ENCODE assay signal across 7 cellular contexts in the genomic region with DNA sequence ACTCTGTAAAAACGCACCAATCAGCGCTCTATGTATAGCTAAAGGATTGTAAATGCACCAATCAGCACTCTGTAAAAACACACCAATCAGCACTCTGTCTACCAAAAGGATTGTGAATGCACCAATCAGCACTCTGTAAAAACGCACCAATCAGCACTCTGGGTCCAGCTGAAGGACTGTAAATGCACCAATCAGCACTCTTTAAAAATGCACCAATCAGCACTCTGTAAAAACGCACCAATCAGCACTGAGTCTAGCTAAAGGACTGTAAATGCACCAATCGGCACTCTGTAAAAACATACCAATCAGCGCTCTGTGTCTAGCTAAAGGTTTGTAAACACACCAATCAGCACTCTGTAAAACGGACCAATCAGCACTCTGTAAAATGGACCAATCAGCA. TPM values are rescaled to one million over a fixed set of nuclear protein-coding genes. Genes with fewer than 3 reads are reported as not detected.
DNase-seq lines count a peak whose midpoint lies in the region; ATAC-seq, FAIRE-seq and TF ChIP-seq lines count a peak whose summit lies in the region.
"Not testable (repeated sequence)": the region's sequence is repeated elsewhere in the genome, so short reads cannot be mapped to it uniquely, and the experiment has no call there.

No MANE protein-coding gene starts in this region.

- not testable (repeated sequence) for H3K14ac ChIP-seq in IMR-90 (replicated peaks; ENCODE audit: low read depth, low read length)

- H2AK5ac ChIP-seq in IMR-90 (ENCODE audit: low read depth, low read length) = not testable (repeated sequence)

- not testable (repeated sequence) for H3K4me3 ChIP-seq in A549; IMR-90 (ENCODE audit: insufficient read depth, low read depth, low read length); K562; HepG2 (replicated peaks in 1 of 3; ENCODE audit: insufficient read depth in 1 of 3, low read depth in 2 of 3, low read length in 3 of 3)
- peak overlapping the region; percentile 70 for H3K4me3 ChIP-seq in endodermal cell (ENCODE audit: low read length)

- dilution Hi-C loops in IMR-90 (cut with HindIII; ENCODE audit: low sequenced_read_pairs, unreplicated experiment) = not testable (repeated sequence)

- not testable (repeated sequence) for BruUV-seq in IMR-90 (replicated peaks; lab: Mats Ljungman, UMichigan); K562 (replicated peaks; lab: Mats Ljungman, UMichigan); HepG2 (replicated peaks; lab: Mats Ljungman, UMichigan)

- H4K8ac ChIP-seq in IMR-90 (ENCODE audit: low read depth in 2 of 2, low read length in 2 of 2) = not testable (repeated sequence)

- not testable (repeated sequence) for ATAC-seq in A549; IMR-90 (ENCODE audit: low read depth); K562; HepG2

- in situ Hi-C loops in IMR-90 (cut with MboI; ENCODE audit: low sequenced_read_pairs); K562 (cut with MboI); HepG2 (cut with HindIII; ENCODE audit: extremely low pct_ligation_motif_present, low pct_unique_long_range_greater_than_20kb): not testable (repeated sequence)

- H3K9me3 Mint-ChIP-seq in endodermal cell = peaks cover 49% of the 10 kb centered on the region
- not testable (repeated sequence) for H3K9me3 Mint-ChIP-seq in endothelial cell (ENCODE audit: unreplicated experiment)

- DNase-seq in A549 (ENCODE audit: low read depth in 1 of 2, low spot score in 1 of 2); IMR-90; K562 (ENCODE audit: extremely low read depth in 1 of 4, low spot score in 3 of 4); endodermal cell; endothelial cell (ENCODE audit: low spot score); HepG2 (ENCODE audit: low spot score): not testable (repeated sequence)
- peak; percentile 12 for DNase-seq in NAMALWA (ENCODE audit: low spot score)

- peaks cover 71% of the 10 kb centered on the region for H3K36me3 Mint-ChIP-seq in endodermal cell (ENCODE audit: low read depth)
- H3K36me3 Mint-ChIP-seq in endothelial cell (ENCODE audit: low read depth, unreplicated experiment) = peaks cover 17% of the 10 kb centered on the region

- intact Hi-C loops in IMR-90 (cut with micrococcal nuclease); K562 (cut with micrococcal nuclease); HepG2 (cut with micrococcal nuclease; ENCODE audit: unreplicated experiment): not testable (repeated sequence)

- H3K4me1 Mint-ChIP-seq in endodermal cell (peaks cover 25% of the 10 kb centered on the region), endothelial cell (ENCODE audit: unreplicated experiment) (peaks cover 14% of the 10 kb centered on the region)

- not testable (repeated sequence) for TF ChIP-seq CTCF in A549 (IDR thresholded peaks at IDR 0.05); IMR-90 (conservative IDR thresholded peaks at IDR 0.05; ENCODE audit: low read depth, low read length); K562 (IDR thresholded peaks at IDR 0.05 in 2 of 3, conservative IDR thresholded peaks at IDR 0.05 in 1 of 3; ENCODE audit: insufficient read depth in 2 of 3, low read depth in 1 of 3, low read length in 3 of 3); endodermal cell (conservative IDR thresholded peaks at IDR 0.05); endothelial cell (IDR thresholded peaks at IDR 0.05; ENCODE audit: unreplicated experiment); HepG2 (CRISPR knock-in tag; IDR thresholded peaks at IDR 0.05)

- not testable (repeated sequence) for H3K27me3 ChIP-seq in IMR-90 (ENCODE audit: control insufficient read depth, insufficient read depth, low read length); K562 (ENCODE audit: control insufficient read depth in 2 of 2, insufficient read depth in 2 of 2, low read length in 2 of 2); endodermal cell (ENCODE audit: control insufficient read depth, insufficient read depth, low read length, poor library complexity, severe bottlenecking); HepG2 (ENCODE audit: control insufficient read depth in 1 of 2, insufficient read depth in 2 of 2, low read length in 2 of 2)

- H3K9me1 ChIP-seq in IMR-90 (ENCODE audit: insufficient read depth, low read length); K562 (ENCODE audit: control insufficient read depth, insufficient read depth, low read length): not testable (repeated sequence)

- not testable (repeated sequence) for H3K23ac ChIP-seq in IMR-90 (ENCODE audit: low read depth, low read length)

- not testable (repeated sequence) for H3K56ac ChIP-seq in IMR-90 (ENCODE audit: extremely low read depth, insufficient read depth, low read length)

- not testable (repeated sequence) for H4K5ac ChIP-seq in IMR-90 (ENCODE audit: low read depth, low read length)

- FAIRE-seq in A549 (lab: Jason Lieb, UNC); K562 (lab: Jason Lieb, UNC); HepG2 (lab: Jason Lieb, UNC): not testable (repeated sequence)

- not testable (repeated sequence) for H4K91ac ChIP-seq in IMR-90 (ENCODE audit: insufficient read depth, low read depth, low read length)

- H3K27ac ChIP-seq in A549; IMR-90 (ENCODE audit: insufficient read depth, low read length); K562 (ENCODE audit: extremely low read depth, low read depth, low read length); endodermal cell (ENCODE audit: low read depth, low read length); HepG2 (ENCODE audit: extremely low read length, insufficient read depth, low read length): not testable (repeated sequence)

- H2AK9ac ChIP-seq in IMR-90 (replicated peaks; ENCODE audit: low read depth, low read length, poor library complexity) = not testable (repeated sequence)

- not testable (repeated sequence) for H3K79me1 ChIP-seq in IMR-90 (ENCODE audit: low read depth in 1 of 2, low read length in 2 of 2)

- 67% methylated on average over 7 of the region's 7 CpGs for WGBS in A549 (ENCODE audit: missing lambda C conversion rate)
- 78% methylated on average over 3 of the region's 7 CpGs; no CpG with 5 or more reads in 1 of the 2 experiments for WGBS in IMR-90 (ENCODE audit: extremely low coverage in 2 of 2, insufficient read length in 1 of 2), 2 experiments
- 2% methylated on average over 7 of the region's 7 CpGs for WGBS in K562 (ENCODE audit: insufficient coverage, low coverage, missing lambda C conversion rate)
- 89 to 94% methylated on average over 6 to 7 of the region's 7 CpGs for whole genome bisulfite sequencing in endodermal cell (ENCODE audit: insufficient coverage in 1 of 2, insufficient read length in 1 of 2), 2 experiments
- WGBS in HepG2 (ENCODE audit: low lambda C conversion rate) = 71% methylated on average over 7 of the region's 7 CpGs

- H3K9me3 ChIP-seq in A549; IMR-90 (ENCODE audit: control insufficient read depth, insufficient read depth, low read length); K562 (replicated peaks; ENCODE audit: control insufficient read depth, insufficient read depth, low read depth, low read length): not testable (repeated sequence)
- peaks cover 46% of the 10 kb centered on the region for H3K9me3 ChIP-seq in endodermal cell (ENCODE audit: control insufficient read depth, low read length)
- peaks cover 11% of the 10 kb centered on the region for H3K9me3 ChIP-seq in HepG2 (ENCODE audit: low read length)

- H3K9ac ChIP-seq in IMR-90 (ENCODE audit: low read depth, low read length); K562 (ENCODE audit: insufficient read depth in 1 of 2, low read depth in 2 of 2, low read length in 2 of 2); endodermal cell (ENCODE audit: extremely low read depth, low read length, poor library complexity, severe bottlenecking); HepG2 (ENCODE audit: insufficient read depth, low read depth, low read length): not testable (repeated sequence)

- POLR2A ChIA-PET in A549 (lab: Yijun Ruan, JAX); IMR-90 (lab: Charles Lee; ENCODE audit: unreplicated experiment); K562 (lab: Yijun Ruan, JAX); HepG2 (lab: Yijun Ruan, JAX): not testable (repeated sequence)

- not testable (repeated sequence) for H2BK20ac ChIP-seq in IMR-90 (ENCODE audit: low read depth, low read length)

- not testable (repeated sequence) for TF ChIP-seq POLR2A in A549 (IDR thresholded peaks at IDR 0.05; ENCODE audit: low read length); IMR-90 (IDR thresholded peaks at IDR 0.05; ENCODE audit: low read depth, low read length); K562 (conservative IDR thresholded peaks at IDR 0.05); HepG2 (IDR thresholded peaks at IDR 0.05; ENCODE audit: insufficient read depth in 1 of 2, low read depth in 2 of 2, low read length in 2 of 2)

- not testable (repeated sequence) for H3K27ac Mint-ChIP-seq in endodermal cell; endothelial cell (ENCODE audit: unreplicated experiment)

- TF ChIP-seq EP300 in A549 (IDR thresholded peaks at IDR 0.05); K562 (IDR thresholded peaks at IDR 0.05; ENCODE audit: low read length); HepG2 (IDR thresholded peaks at IDR 0.05; ENCODE audit: low read depth in 2 of 2, low read length in 2 of 2); HepG2 (CRISPR knock-in tag; IDR thresholded peaks at IDR 0.05; ENCODE audit: borderline replicate concordance): not testable (repeated sequence)

- H2BK15ac ChIP-seq in IMR-90 (ENCODE audit: low read depth, low read length) = not testable (repeated sequence)

- H3K79me2 ChIP-seq in K562 (ENCODE audit: control insufficient read depth, insufficient read depth, low read length); HepG2 (ENCODE audit: insufficient read depth, low read length): not testable (repeated sequence)

- H3K36me3 ChIP-seq in IMR-90 (ENCODE audit: control insufficient read depth, insufficient read depth, low read length); K562 (ENCODE audit: control insufficient read depth, insufficient read depth, low read length); HepG2 (replicated peaks in 1 of 2; ENCODE audit: control insufficient read depth in 1 of 2, insufficient read depth in 2 of 2, low read length in 2 of 2): not testable (repeated sequence)
- peaks cover 29% of the 10 kb centered on the region for H3K36me3 ChIP-seq in endodermal cell (ENCODE audit: control insufficient read depth, insufficient read depth, low read length)

- not testable (repeated sequence) for H2BK120ac ChIP-seq in IMR-90 (ENCODE audit: low read depth, low read length)

- not testable (repeated sequence) for H3K18ac ChIP-seq in IMR-90 (ENCODE audit: low read depth, low read length)

- not testable (repeated sequence) for H4K20me1 ChIP-seq in IMR-90 (ENCODE audit: insufficient read depth, low read length); K562 (replicated peaks; ENCODE audit: control insufficient read depth, insufficient read depth, low read length); HepG2 (ENCODE audit: insufficient read depth, low read length)

- H2BK5ac ChIP-seq in IMR-90 (ENCODE audit: low read depth, low read length, poor library complexity, severe bottlenecking) = not testable (repeated sequence)

- not testable (repeated sequence) for H2AFZ ChIP-seq in IMR-90 (replicated peaks; ENCODE audit: low read length, poor library complexity); K562 (ENCODE audit: low read depth, low read length); HepG2 (ENCODE audit: low read length)

- not testable (repeated sequence) for H3K4me1 ChIP-seq in A549; IMR-90 (ENCODE audit: control insufficient read depth, insufficient read depth, low read length); K562 (replicated peaks in 1 of 2; ENCODE audit: control insufficient read depth in 2 of 2, insufficient read depth in 2 of 2, low read length in 2 of 2); endodermal cell (ENCODE audit: control insufficient read depth, insufficient read depth, low read length)
- peaks cover 19% of the 10 kb centered on the region for H3K4me1 ChIP-seq in HepG2 (ENCODE audit: insufficient read depth, low read length)

- H3K4me3 Mint-ChIP-seq in endodermal cell = not testable (repeated sequence)
- H3K4me3 Mint-ChIP-seq in endothelial cell (ENCODE audit: unreplicated experiment) = peak overlapping the region; percentile 65

- H3K4ac ChIP-seq in IMR-90 (ENCODE audit: low read depth, low read length) = not testable (repeated sequence)

- not testable (repeated sequence) for H3K27me3 Mint-ChIP-seq in endodermal cell (ENCODE audit: insufficient read depth); endothelial cell (ENCODE audit: unreplicated experiment)

- not testable (repeated sequence) for H3K4me2 ChIP-seq in A549; IMR-90 (ENCODE audit: low read depth, low read length); K562 (ENCODE audit: insufficient read depth, low read length); HepG2 (ENCODE audit: low read depth, low read length)

- TF ChIP-seq RAD21 in A549 (conservative IDR thresholded peaks at IDR 0.05 in 1 of 2, IDR thresholded peaks at IDR 0.05 in 1 of 2); IMR-90 (IDR thresholded peaks at IDR 0.05; ENCODE audit: low read length); K562 (CRISPR knock-in tag; conservative IDR thresholded peaks at IDR 0.05 in 1 of 2, IDR thresholded peaks at IDR 0.05 in 1 of 2); HepG2 (CRISPR knock-in tag; IDR thresholded peaks at IDR 0.05): not testable (repeated sequence)

- CTCF ChIA-PET in A549 (lab: Yijun Ruan, JAX); IMR-90 (lab: Yijun Ruan, JAX); K562 (lab: Yijun Ruan, JAX; ENCODE audit: low intra/inter-chr PET ratio); HepG2 (lab: Yijun Ruan, JAX; ENCODE audit: low intra/inter-chr PET ratio, low total read pairs): not testable (repeated sequence)

RNA-seq across cellular contexts. Expression of a gene that starts 27.8 kb away (rescaled TPM):
- polyA plus RNA-seq in A549 (2011; rRNA removed) = 2.8 and 3.5 TPM in 2 replicates
- 0.67 and 1.4 TPM in 2 replicates for polyA plus RNA-seq in A549 (2012; cell fraction: cytosol; rRNA removed)
- 0.75 and 1.1 TPM in 2 replicates for polyA plus RNA-seq in A549 (2012; cell fraction: nucleus; rRNA removed)
- polyA plus RNA-seq in A549 (2017; fragmentation: RNase III; extraction: RNeasy Plus Mini Kit Qiagen cat#74134 plus additional on column Dnase treatment) = 2.1 to 2.6 TPM (median 2.3 TPM) in 3 replicates
- polyA minus RNA-seq in A549 (2011; rRNA and poly(A)+ RNA removed) = 3.4 and 5.0 TPM in 2 replicates
- total RNA-seq in IMR-90 (2012; rRNA removed) = 2.0 and 2.2 TPM in 2 replicates
- 0.67 and 1.1 TPM in 2 replicates for polyA plus RNA-seq in IMR-90 (2012; rRNA removed)
- 0.24 and 0.55 TPM in 2 replicates for polyA plus RNA-seq in IMR-90 (2012; cell fraction: cytosol; rRNA removed)
- 1.1 and 2.6 TPM in 2 replicates for polyA plus RNA-seq in IMR-90 (2012; cell fraction: nucleus; rRNA removed; ENCODE audit: low replicate concordance)
- 0.56 and 1.0 TPM in 2 replicates for total RNA-seq in K562 (2011; cell fraction: chromatin; rRNA removed; ENCODE audit: low replicate concordance)
- total RNA-seq in K562 (2011; cell fraction: nucleolus; rRNA removed) = 0.26 TPM in 1 of 2 replicates, not detected in the other
- 0.46 TPM in 1 of 2 replicates, not detected in the other for total RNA-seq in K562 (2011; cell fraction: nucleoplasm; rRNA removed)
- total RNA-seq in K562 (2014; rRNA removed) = 0.09 TPM in 1 of 2 replicates, not detected in the other
- total RNA-seq in K562 (2014; rRNA removed; fragmentation: Illumina TruSeq; extraction: Trizol) = 0.03 and 0.18 TPM in 2 replicates
- total RNA-seq in K562 (2015; rRNA removed; fragmentation: Illumina TruSeq; extraction: Trizol) = 0.34 and 0.43 TPM in 2 replicates
- 0.38 and 0.91 TPM in 2 replicates for total RNA-seq in K562 (2021)
- polyA plus RNA-seq in K562 (2011; rRNA removed) = 0.05 and 0.22 TPM in 2 replicates
- 0.12 TPM in 1 of 2 replicates, not detected in the other for polyA plus RNA-seq in K562 (2011; cell fraction: cytosol; rRNA removed)
- polyA plus RNA-seq in K562 (2011; cell fraction: nucleus; rRNA removed) = 0.15 and 0.46 TPM in 2 replicates
- 0.47 and 0.97 TPM in 2 replicates for polyA plus RNA-seq in K562 (2012)
- 0.21 and 0.39 TPM in 2 replicates for polyA plus RNA-seq in K562 (2014; fragmentation: Illumina TruSeq; extraction: Trizol)
- under 1 TPM; 0.01 to 0.07 TPM for polyA plus RNA-seq in K562 (2014; fragmentation: Nextera tagmentation; extraction: Ambion mirVana)
- 0.12 TPM in 1 of 2 replicates, not detected in the other for polyA plus RNA-seq in K562 (2014; rRNA removed)
- 0.21 and 0.98 TPM in 2 replicates for polyA minus RNA-seq in K562 (2011; rRNA and poly(A)+ RNA removed)
- polyA minus RNA-seq in K562 (2011; cell fraction: cytosol; rRNA and poly(A)+ RNA removed) = not detected in 2 replicates
- polyA minus RNA-seq in K562 (2011; cell fraction: nucleus; rRNA and poly(A)+ RNA removed) = 1.1 TPM in 1 of 2 replicates, not detected in the other
- total RNA-seq in endodermal cell = 10 to 100 TPM; 42.8 to 51.5 TPM
- polyA plus RNA-seq in endodermal cell (2013, experiment 1 of 2) = 17.3 TPM
- 19.0 TPM for polyA plus RNA-seq in endodermal cell (2013, experiment 2 of 2)
- 26.0 TPM for total RNA-seq in endothelial cell (ENCODE audit: unreplicated experiment)
- total RNA-seq in HepG2 (2016; rRNA removed; fragmentation: Illumina TruSeq; extraction: Trizol) = 1.8 and 3.3 TPM in 2 replicates
- 9.1 and 15.2 TPM in 2 replicates for total RNA-seq in HepG2 (2016; cell fraction: cytosol; rRNA removed; fragmentation: Illumina TruSeq; extraction: Trizol; ENCODE audit: low read depth)
- total RNA-seq in HepG2 (2016; cell fraction: insoluble cytoplasmic fraction; rRNA removed; fragmentation: Illumina TruSeq; extraction: Trizol) = 2.6 TPM in 2 replicates
- 4.8 and 5.7 TPM in 2 replicates for total RNA-seq in HepG2 (2016; cell fraction: membrane; rRNA removed; fragmentation: Illumina TruSeq; extraction: Trizol)
- total RNA-seq in HepG2 (2016; cell fraction: nucleus; rRNA removed; fragmentation: Illumina TruSeq; extraction: Trizol) = 4.5 and 7.0 TPM in 2 replicates
- polyA plus RNA-seq in HepG2 (2011; rRNA removed) = 0.55 and 0.81 TPM in 2 replicates
- 0.75 and 0.76 TPM in 2 replicates for polyA plus RNA-seq in HepG2 (2011; cell fraction: cytosol; rRNA removed)
- polyA plus RNA-seq in HepG2 (2011; cell fraction: nucleus; rRNA removed) = 1.4 and 2.2 TPM in 2 replicates
- 1.3 and 1.6 TPM in 2 replicates for polyA plus RNA-seq in HepG2 (2012)
- 2.6 and 3.4 TPM in 2 replicates for polyA plus RNA-seq in HepG2 (2016; cell fraction: cytosol; fragmentation: Illumina TruSeq; extraction: Trizol; ENCODE audit: low read depth)
- 2.1 and 4.0 TPM in 2 replicates for polyA plus RNA-seq in HepG2 (2016; cell fraction: insoluble cytoplasmic fraction; fragmentation: Illumina TruSeq; extraction: Trizol; ENCODE audit: low read depth)
- 2.9 and 3.6 TPM in 2 replicates for polyA plus RNA-seq in HepG2 (2016; cell fraction: membrane; fragmentation: Illumina TruSeq; extraction: Trizol; ENCODE audit: low read depth)
- polyA plus RNA-seq in HepG2 (2016; cell fraction: nucleus; fragmentation: Illumina TruSeq; extraction: Trizol; ENCODE audit: insufficient read depth, low read depth) = 3.0 and 3.4 TPM in 2 replicates
- 0.42 and 2.6 TPM in 2 replicates for polyA minus RNA-seq in HepG2 (2011; rRNA and poly(A)+ RNA removed; ENCODE audit: low replicate concordance)
- 1.8 and 2.3 TPM in 2 replicates for polyA minus RNA-seq in HepG2 (2011; cell fraction: cytosol; rRNA and poly(A)+ RNA removed)
- 9.0 and 10.2 TPM in 2 replicates for polyA minus RNA-seq in HepG2 (2011; cell fraction: nucleus; rRNA and poly(A)+ RNA removed)
